Comparison of ENCODE assay signal across 8 cellular contexts in the genomic region with DNA sequence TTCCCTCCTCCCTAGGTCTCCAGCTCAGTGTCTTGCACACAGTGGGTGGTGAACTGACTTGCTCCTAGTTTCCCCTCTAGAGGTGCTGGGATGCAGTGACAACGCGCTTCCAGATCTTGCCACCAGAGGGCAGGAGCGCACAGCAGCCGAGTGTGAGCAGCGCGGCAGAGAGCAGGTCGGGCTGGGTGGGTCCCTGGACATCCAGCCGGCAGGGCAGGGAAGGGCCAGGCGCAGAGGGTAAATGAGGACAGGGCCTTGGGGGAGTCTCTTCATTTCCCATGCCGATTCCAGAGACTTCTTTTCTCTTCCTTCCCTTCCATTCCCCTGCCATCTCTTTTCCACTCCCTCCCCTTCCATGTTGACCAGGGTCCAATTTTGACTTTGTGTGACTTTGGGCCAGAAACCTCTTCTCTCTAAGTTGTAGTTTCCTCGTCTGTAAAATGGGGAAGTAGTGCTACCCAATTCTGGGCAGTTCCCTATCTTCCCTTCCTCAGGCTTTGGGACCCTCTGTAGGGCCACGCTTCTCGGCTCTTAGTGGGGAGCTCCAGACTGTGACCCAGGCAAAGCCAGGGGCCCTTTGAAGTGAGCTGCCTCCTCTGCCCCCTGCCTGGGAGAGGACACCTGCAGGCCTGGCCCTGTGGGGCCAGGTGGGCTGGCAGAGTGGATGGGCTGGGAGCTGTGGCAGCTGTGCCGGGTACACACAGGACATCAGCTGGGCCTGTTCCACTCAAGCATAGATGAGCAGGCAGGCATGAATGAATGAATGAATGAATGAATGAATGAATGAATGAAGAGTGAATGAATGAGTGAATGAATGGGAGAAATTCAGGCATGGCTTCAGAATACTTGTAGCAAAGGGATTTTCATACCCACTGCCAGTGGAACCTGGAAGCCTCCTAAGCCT. TPM values are rescaled to one million over a fixed set of nuclear protein-coding genes. Genes with fewer than 3 reads are reported as not detected.
DNase-seq lines count a peak whose midpoint lies in the region; ATAC-seq and TF ChIP-seq lines count a peak whose summit lies in the region.

No MANE protein-coding gene starts in this region.

- WGBS in esophagus muscularis mucosa = 22% methylated on average over 13 of the region's 14 CpGs

- peaks cover 11 to 28% (median 20%) of the 10 kb centered on the region in 4 donors for H3K4me1 Mint-ChIP-seq in naive thymus-derived CD8-positive, alpha-beta T cell
- H3K4me1 Mint-ChIP-seq in stimulated activated naive B cell treated with anti-CD40 and anti-IgM and Interleukin-4, amounts not matched to agents 10 μg/mL and 1 μg/mL and 100 μg/mL, for 72 hours = peaks cover 13 to 17% of the 10 kb centered on the region in 2 donors

- H3K36me3 ChIP-seq in PC-3 (ENCODE audit: low read depth, low read length) (no peaks in the 10 kb centered on the region), esophagus muscularis mucosa (no peaks in the 10 kb centered on the region)

- H3K4me3 ChIP-seq in PC-3 (ENCODE audit: low read length) (no peak overlapping the region), esophagus muscularis mucosa (no peak overlapping the region)

- H3F3A ChIP-seq in PC-3 (ENCODE audit: low read length, unreplicated experiment) = no peaks in the 10 kb centered on the region

- intact Hi-C loops in PC-3 (cut with micrococcal nuclease) (loop anchor here (1.0 to 5.0 kb wide), 3 partner anchors 42 to 248 kb away; a partner anchor contains a TSS), esophagus muscularis mucosa (cut with DNase I) (no loop called here)

- peak overlapping the region; percentile 78; the same call in 1 of the 2 replicates for H3K4me2 ChIP-seq in PC-3 (ENCODE audit: low read length)

- H3K4me1 ChIP-seq in PC-3 (ENCODE audit: insufficient read depth, low read length) (peaks cover 63% of the 10 kb centered on the region), esophagus muscularis mucosa (peaks cover 24 to 38% (median 27%) of the 10 kb centered on the region in 4 donors)

- no peaks in the 10 kb centered on the region for H3K79me2 ChIP-seq in PC-3 (ENCODE audit: low read length)

- H3K27ac Mint-ChIP-seq in naive thymus-derived CD8-positive, alpha-beta T cell = peak overlapping the region in 7 of 10 donors; percentile 32 to 81 (median 53)
- peak overlapping the region; percentile 63 for H3K27ac Mint-ChIP-seq in stimulated activated naive B cell treated with anti-CD40 and anti-IgM and Interleukin-4, amounts not matched to agents 10 μg/mL and 1 μg/mL and 100 μg/mL, for 72 hours

- H3K9me2 ChIP-seq in PC-3 (replicated peaks; ENCODE audit: low read length) = no peaks in the 10 kb centered on the region

- POLR2A ChIA-PET in PC-3 (lab: Charles Lee; ENCODE audit: unreplicated experiment) = interaction anchor here (0.6 kb wide), 1 partner anchor 195 kb away, joined by 4 read pairs; no protein-coding TSS in a partner anchor
- POLR2A ChIA-PET in naive thymus-derived CD8-positive, alpha-beta T cell (lab: Charles Lee) = interaction anchor here (1.0 to 1.2 kb wide), 2 partner anchors 13 to 169 kb away, joined by 3 read pairs; a partner anchor contains a TSS

- H3K27ac ChIP-seq in PC-3 (ENCODE audit: low read length) (peak overlapping the region; percentile 97), esophagus muscularis mucosa (replicated peaks in 1 of 4) (peak overlapping the region in 3 of 4 donors; percentile 53 to 67 (median 59))

- CTCF ChIA-PET in PC-3 (lab: Charles Lee) = interaction anchor here (0.6 to 1.1 kb wide), 7 partner anchors 13 to 635 kb away, joined by 3 to 5 read pairs (median 3); a partner anchor contains a TSS

- DNase-seq in D341Med (ENCODE audit: low spot score) (peak; percentile 91), HT-29 (ENCODE audit: low spot score) (peak; percentile 95), PC-3 (peak; percentile 93), activated T-cell treated with anti-CD3 and anti-CD28 coated beads for 48 hours (ENCODE audit: low read depth) (peak; percentile 87), esophagus muscularis mucosa (ENCODE audit: extremely low spot score) (peak; percentile 97)
- DNase-seq in naive thymus-derived CD8-positive, alpha-beta T cell = peak; percentile 60 to 84 (median 76)
- peak; percentile 73 for DNase-seq in stimulated activated naive B cell treated with anti-CD40 and anti-IgM and Interleukin-4, amounts not matched to agents 10 μg/mL and 1 μg/mL and 100 μg/mL, for 72 hours

- H3K27me3 ChIP-seq in PC-3 (ENCODE audit: low read length) (no peaks in the 10 kb centered on the region), esophagus muscularis mucosa (no peaks in the 10 kb centered on the region)

- peak overlapping the region; percentile 26 to 86 (median 76) for H3K4me3 Mint-ChIP-seq in naive thymus-derived CD8-positive, alpha-beta T cell
- peak overlapping the region; percentile 37 to 68 for H3K4me3 Mint-ChIP-seq in stimulated activated naive B cell treated with anti-CD40 and anti-IgM and Interleukin-4, amounts not matched to agents 10 μg/mL and 1 μg/mL and 100 μg/mL, for 72 hours

- H3K9me3 ChIP-seq in PC-3 (ENCODE audit: low read length) (no peaks in the 10 kb centered on the region), esophagus muscularis mucosa (no peaks in the 10 kb centered on the region)

- TF ChIP-seq CTCF in PC-3 (conservative IDR thresholded peaks at IDR 0.05; ENCODE audit: low read depth, low read length) (peak; percentile 97), esophagus muscularis mucosa (IDR thresholded peaks at IDR 0.05) (peak; percentile 89 to 100 (median 94))

- no peaks in the 10 kb centered on the region for H4K20me1 ChIP-seq in PC-3 (ENCODE audit: low read length)

- ATAC-seq in GM21381 (IDR thresholded peaks at IDR 0.05; ENCODE audit: unreplicated experiment) (peak; percentile 85), PC-3 (peak; percentile 72)
- peak; percentile 97 to 99 for ATAC-seq in naive thymus-derived CD8-positive, alpha-beta T cell
- peak; percentile 92 for ATAC-seq in stimulated activated naive B cell treated with anti-CD40 and anti-IgM and Interleukin-4, amounts not matched to agents 10 μg/mL and 1 μg/mL and 100 μg/mL, for 72 hours (replicated peaks)

- no peak for TF ChIP-seq POLR2A in esophagus muscularis mucosa (IDR thresholded peaks at IDR 0.05; ENCODE audit: low read depth)

- BruUV-seq in PC-3 (replicated peaks; lab: Mats Ljungman, UMichigan) = no TSS peak

- H3K9me3 Mint-ChIP-seq in naive thymus-derived CD8-positive, alpha-beta T cell = no peaks in the 10 kb centered on the region
- H3K9me3 Mint-ChIP-seq in stimulated activated naive B cell treated with anti-CD40 and anti-IgM and Interleukin-4, amounts not matched to agents 10 μg/mL and 1 μg/mL and 100 μg/mL, for 72 hours = no peaks in the 10 kb centered on the region

- H2AFZ ChIP-seq in PC-3 (ENCODE audit: low read length) = peak overlapping the region; percentile 36

- peaks cover 0 to 9% (median 3%) of the 10 kb centered on the region in 5 donors for H3K27me3 Mint-ChIP-seq in naive thymus-derived CD8-positive, alpha-beta T cell
- peaks cover 5 to 24% of the 10 kb centered on the region in 2 donors for H3K27me3 Mint-ChIP-seq in stimulated activated naive B cell treated with anti-CD40 and anti-IgM and Interleukin-4, amounts not matched to agents 10 μg/mL and 1 μg/mL and 100 μg/mL, for 72 hours

- TF ChIP-seq EP300 in esophagus muscularis mucosa (IDR thresholded peaks at IDR 0.05) = no peak

- peak overlapping the region; percentile 78 for H3K9ac ChIP-seq in PC-3 (ENCODE audit: low read length)

- H3K36me3 Mint-ChIP-seq in naive thymus-derived CD8-positive, alpha-beta T cell = no peaks in the 10 kb centered on the region
- H3K36me3 Mint-ChIP-seq in stimulated activated naive B cell treated with anti-CD40 and anti-IgM and Interleukin-4, amounts not matched to agents 10 μg/mL and 1 μg/mL and 100 μg/mL, for 72 hours = no peaks in the 10 kb centered on the region

RNA-seq across cellular contexts. Expression of a gene that starts 43.3 kb away (rescaled TPM):
- total RNA-seq in HT-29 (2014; rRNA removed; shearing (Covaris generic)) = 7.7 and 9.9 TPM in 2 replicates
- 24.1 and 39.5 TPM in 2 replicates for total RNA-seq in PC-3 (2014; rRNA removed)
- total RNA-seq in esophagus muscularis mucosa = 10 to 100 TPM in 1 of 4 donors, 1 to 10 TPM in 3; 7.1 to 10.1 (median 8.0) TPM
- total RNA-seq in naive thymus-derived CD8-positive, alpha-beta T cell = 10 to 100 TPM; 15.9 to 19.3 TPM
- polyA plus RNA-seq in naive thymus-derived CD8-positive, alpha-beta T cell = 10 to 100 TPM; 10.1 to 13.1 (median 11.1) TPM
